1 cellular context compared by ENCODE assay signal in the genomic region with DNA sequence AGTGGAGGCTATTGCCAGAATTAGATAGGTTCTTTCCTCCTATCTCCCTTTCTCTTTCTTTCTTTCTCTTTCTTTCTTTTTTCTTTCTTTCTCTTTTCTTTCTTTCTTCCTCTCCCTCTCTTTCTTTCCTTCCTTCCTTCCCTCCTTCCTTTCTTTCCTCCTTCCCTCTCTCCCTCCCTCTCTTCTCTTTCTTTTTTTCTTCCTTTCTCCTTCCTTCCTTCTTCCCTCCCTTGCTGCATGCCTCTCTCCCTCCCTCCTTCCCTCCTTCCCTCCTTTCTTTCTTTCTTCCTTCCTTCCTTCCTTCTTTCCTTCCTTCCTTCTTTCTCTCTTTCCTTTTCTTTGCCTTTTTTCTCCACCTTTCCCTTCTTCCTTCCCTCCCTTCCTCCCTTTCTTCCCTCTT.
TF ChIP-seq lines count a peak whose summit lies in the region.

No MANE protein-coding gene starts in this region.

TF ChIP-seq in GM23338, 12 proteins besides CTCF, POLR2A, EP300 and RAD21 (continued from another document):
- TF ChIP-seq ZNF462 (CRISPR knock-in tag; IDR thresholded peaks at IDR 0.05), result no peak
- TF ChIP-seq, protein P1, sequence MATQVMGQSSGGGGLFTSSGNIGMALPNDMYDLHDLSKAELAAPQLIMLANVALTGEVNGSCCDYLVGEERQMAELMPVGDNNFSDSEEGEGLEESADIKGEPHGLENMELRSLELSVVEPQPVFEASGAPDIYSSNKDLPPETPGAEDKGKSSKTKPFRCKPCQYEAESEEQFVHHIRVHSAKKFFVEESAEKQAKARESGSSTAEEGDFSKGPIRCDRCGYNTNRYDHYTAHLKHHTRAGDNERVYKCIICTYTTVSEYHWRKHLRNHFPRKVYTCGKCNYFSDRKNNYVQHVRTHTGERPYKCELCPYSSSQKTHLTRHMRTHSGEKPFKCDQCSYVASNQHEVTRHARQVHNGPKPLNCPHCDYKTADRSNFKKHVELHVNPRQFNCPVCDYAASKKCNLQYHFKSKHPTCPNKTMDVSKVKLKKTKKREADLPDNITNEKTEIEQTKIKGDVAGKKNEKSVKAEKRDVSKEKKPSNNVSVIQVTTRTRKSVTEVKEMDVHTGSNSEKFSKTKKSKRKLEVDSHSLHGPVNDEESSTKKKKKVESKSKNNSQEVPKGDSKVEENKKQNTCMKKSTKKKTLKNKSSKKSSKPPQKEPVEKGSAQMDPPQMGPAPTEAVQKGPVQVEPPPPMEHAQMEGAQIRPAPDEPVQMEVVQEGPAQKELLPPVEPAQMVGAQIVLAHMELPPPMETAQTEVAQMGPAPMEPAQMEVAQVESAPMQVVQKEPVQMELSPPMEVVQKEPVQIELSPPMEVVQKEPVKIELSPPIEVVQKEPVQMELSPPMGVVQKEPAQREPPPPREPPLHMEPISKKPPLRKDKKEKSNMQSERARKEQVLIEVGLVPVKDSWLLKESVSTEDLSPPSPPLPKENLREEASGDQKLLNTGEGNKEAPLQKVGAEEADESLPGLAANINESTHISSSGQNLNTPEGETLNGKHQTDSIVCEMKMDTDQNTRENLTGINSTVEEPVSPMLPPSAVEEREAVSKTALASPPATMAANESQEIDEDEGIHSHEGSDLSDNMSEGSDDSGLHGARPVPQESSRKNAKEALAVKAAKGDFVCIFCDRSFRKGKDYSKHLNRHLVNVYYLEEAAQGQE (IDR thresholded peaks at IDR 0.05; ENCODE audit: unreplicated experiment), result no peak
